17 cellular contexts compared by ENCODE assay signal in genomic region chr7:608954-609711, GRCh38.
A peak's percentile ranks its signal among the peaks of the same experiment; 100 is the strongest.
DNase-seq lines count a peak whose midpoint lies in the region; ATAC-seq and TF ChIP-seq lines count a peak whose summit lies in the region.
"Had no signal": no experiment of that assay in that cellular context is flagged by ENCODE, and none has a peak within 500 bp of the region (broad histone marks: within the 10 kb centered on the region; RNA-seq: fewer than 3 reads in every experiment).

No MANE protein-coding gene starts in this region.

- no peaks in the 10 kb centered on the region for H3K27me3 ChIP-seq in tibial artery
- H3K27me3 ChIP-seq: brain microvascular endothelial cell, hepatocyte, SJSA1, uterus had no signal

- peak overlapping the region; percentile 66 for H3K4me3 Mint-ChIP-seq in activated T-cell treated with anti-CD3 and anti-CD28 coated beads, Interleukin-2, amount 50 U/mL, for 24 hours
- H3K4me3 Mint-ChIP-seq in activated CD8-positive, alpha-beta T cell treated with anti-CD3 and anti-CD28 coated beads, Interleukin-2, amount 10 ng/mL, durations not matched to agents 7 days and 5 days: peak overlapping the region; percentile 58
- H3K4me3 Mint-ChIP-seq in immature natural killer cell: peak overlapping the region in 4 of 5 donors; percentile 27 to 47 (median 32)

- CTCF ChIA-PET in activated CD8-positive, alpha-beta T cell treated with anti-CD3 and anti-CD28 coated beads, Interleukin-2, amount 10 ng/mL, durations not matched to agents 7 days and 5 days (lab: Charles Lee): no interaction called here

- H3K9me3 ChIP-seq in tibial artery: no peaks in the 10 kb centered on the region
- H3K9me3 ChIP-seq: SJSA1, uterus had no signal

- no peak overlapping the region for H3K4me3 ChIP-seq in tibial artery
- H3K4me3 ChIP-seq: hepatocyte, SJSA1, uterus had no signal

- peak overlapping the region; percentile 90 for H3K27ac Mint-ChIP-seq in activated T-cell treated with anti-CD3 and anti-CD28 coated beads, Interleukin-2, amount 50 U/mL, for 24 hours
- H3K27ac Mint-ChIP-seq in activated CD8-positive, alpha-beta T cell treated with anti-CD3 and anti-CD28 coated beads, Interleukin-2, amount 10 ng/mL, durations not matched to agents 7 days and 5 days: peak overlapping the region; percentile 89
- peak overlapping the region in 5 of 6 donors; percentile 67 to 95 (median 79) for H3K27ac Mint-ChIP-seq in immature natural killer cell

- H3K36me3 ChIP-seq in tibial artery: no peaks in the 10 kb centered on the region
- H3K36me3 ChIP-seq: brain microvascular endothelial cell, SJSA1, uterus had no signal

- peaks cover 80% of the 10 kb centered on the region for H3K4me1 Mint-ChIP-seq in activated T-cell treated with anti-CD3 and anti-CD28 coated beads, Interleukin-2, amount 50 U/mL, for 24 hours (ENCODE audit: low read depth)
- peaks cover 84% of the 10 kb centered on the region for H3K4me1 Mint-ChIP-seq in activated CD8-positive, alpha-beta T cell treated with anti-CD3 and anti-CD28 coated beads, Interleukin-2, amount 10 ng/mL, durations not matched to agents 7 days and 5 days (ENCODE audit: low read depth)
- peaks cover 42 to 55% of the 10 kb centered on the region in 2 donors for H3K4me1 Mint-ChIP-seq in immature natural killer cell

- DNase-seq in activated T-cell treated with anti-CD3 and anti-CD28 coated beads, Interleukin-2, amount 50 U/mL, for 24 hours: no peak
- no peak for DNase-seq in activated T-cell treated with anti-CD3 and anti-CD28 coated beads, Interleukin-2, amount 50 U/mL, for 48 hours
- peak; percentile 42 for DNase-seq in activated CD8-positive, alpha-beta T cell treated with anti-CD3 and anti-CD28 coated beads, Interleukin-2, amount 10 ng/mL, durations not matched to agents 7 days and 5 days
- DNase-seq in immature natural killer cell: peak in 1 of 3 donors; percentile 29
- DNase-seq in tibial artery: no peak
- no peak for DNase-seq in inferior parietal cortex (ENCODE audit: extremely low spot score)
- DNase-seq: activated CD4-positive, CD25-positive, alpha-beta regulatory T cell treated with anti-CD3 and anti-CD28 coated beads, Interleukin-2, amount 50 U/mL, for 72 hours; brain microvascular endothelial cell; effector CD4-positive, alpha-beta T cell; left colon; PC-3; T-helper 9 cell; uterus had no signal

- peaks cover 66% of the 10 kb centered on the region for H3K36me3 Mint-ChIP-seq in activated T-cell treated with anti-CD3 and anti-CD28 coated beads, Interleukin-2, amount 50 U/mL, for 24 hours (ENCODE audit: low read depth)
- peaks cover 62% of the 10 kb centered on the region for H3K36me3 Mint-ChIP-seq in activated CD8-positive, alpha-beta T cell treated with anti-CD3 and anti-CD28 coated beads, Interleukin-2, amount 10 ng/mL, durations not matched to agents 7 days and 5 days (ENCODE audit: low read depth)
- peaks cover 0 to 10% (median 3%) of the 10 kb centered on the region in 3 donors for H3K36me3 Mint-ChIP-seq in immature natural killer cell

- H3K27ac ChIP-seq in tibial artery: peak overlapping the region; percentile 59 to 67
- H3K27ac ChIP-seq: brain microvascular endothelial cell, hepatocyte, SJSA1 had no signal

- peaks cover 0 to 48% (median 28%) of the 10 kb centered on the region in 4 donors for H3K4me1 ChIP-seq in tibial artery

- TF ChIP-seq CTCF in tibial artery (IDR thresholded peaks at IDR 0.05): no peak

- peaks cover 5% of the 10 kb centered on the region for H3K9me3 Mint-ChIP-seq in activated T-cell treated with anti-CD3 and anti-CD28 coated beads, Interleukin-2, amount 50 U/mL, for 24 hours
- no peaks in the 10 kb centered on the region for H3K9me3 Mint-ChIP-seq in activated CD8-positive, alpha-beta T cell treated with anti-CD3 and anti-CD28 coated beads, Interleukin-2, amount 10 ng/mL, durations not matched to agents 7 days and 5 days (ENCODE audit: insufficient read depth)
- H3K9me3 Mint-ChIP-seq in immature natural killer cell: peaks cover 0 to 3% (median under 1%) of the 10 kb centered on the region in 6 donors

- ATAC-seq in activated CD8-positive, alpha-beta T cell treated with anti-CD3 and anti-CD28 coated beads, Interleukin-2, amount 10 ng/mL, durations not matched to agents 7 days and 5 days: peak; percentile 2
- ATAC-seq in HG03565 (IDR thresholded peaks at IDR 0.05; ENCODE audit: unreplicated experiment) (no peak), GM19324 (IDR thresholded peaks at IDR 0.05; ENCODE audit: low FRiP score, unreplicated experiment) (no peak)
- ATAC-seq: left colon, PC-3 had no signal

- POLR2A ChIA-PET in activated CD8-positive, alpha-beta T cell treated with anti-CD3 and anti-CD28 coated beads, Interleukin-2, amount 10 ng/mL, durations not matched to agents 7 days and 5 days (lab: Charles Lee): interaction anchor here (0.7 to 3.7 kb wide), 2 partner anchors 9 to 25 kb away, joined by 3 to 29 read pairs; no protein-coding TSS in a partner anchor

- intact Hi-C loops in tibial artery (cut with DNase I; ENCODE audit: low total_unique reads): no loop called here

- H3K27me3 Mint-ChIP-seq in activated T-cell treated with anti-CD3 and anti-CD28 coated beads, Interleukin-2, amount 50 U/mL, for 24 hours: no peaks in the 10 kb centered on the region
- no peaks in the 10 kb centered on the region for H3K27me3 Mint-ChIP-seq in activated CD8-positive, alpha-beta T cell treated with anti-CD3 and anti-CD28 coated beads, Interleukin-2, amount 10 ng/mL, durations not matched to agents 7 days and 5 days (ENCODE audit: low read depth)
- H3K27me3 Mint-ChIP-seq in immature natural killer cell (ENCODE audit: low read depth in 3 of 3): peaks cover 5 to 14% (median 14%) of the 10 kb centered on the region in 3 donors
